Comparison of ENCODE assay signal across 27 cellular contexts in the genomic region with DNA sequence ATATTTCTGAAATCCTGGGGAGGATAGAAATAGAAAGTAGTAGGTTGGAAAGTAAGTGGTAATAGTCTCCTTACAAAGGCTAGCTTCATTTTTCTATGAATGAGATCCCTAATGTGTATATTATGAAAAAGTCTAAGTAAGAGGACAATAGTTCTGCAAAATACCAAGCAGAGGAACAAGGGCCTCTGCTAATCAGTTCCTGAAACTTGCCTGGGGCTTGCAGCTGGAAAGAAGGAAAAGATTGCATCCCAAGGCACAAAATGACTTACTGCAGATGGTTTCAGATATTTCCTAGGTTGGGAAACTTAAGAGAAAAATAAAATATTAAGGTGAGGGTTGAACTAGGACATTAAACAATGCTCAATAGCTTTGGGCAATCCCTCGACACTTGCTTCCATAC.
"Had no signal": no experiment of that assay in that cellular context is flagged by ENCODE, and none has a peak within 500 bp of the region (broad histone marks: within the 10 kb centered on the region; RNA-seq: fewer than 3 reads in every experiment).

No MANE protein-coding gene starts in this region.

- ATAC-seq: Panc1, Right ventricle myocardium inferior, SK-N-SH treated with all-trans-retinoic acid at 6 μM for 48 hours had no signal

- H3K27me3 ChIP-seq: MG63, SJCRH30 had no signal

- H3K9ac ChIP-seq: KMS-11 had no signal

- H3K36me3 ChIP-seq: MG63, SJCRH30 had no signal

- H3K27ac ChIP-seq: KMS-11, PC-9, RWPE1, SJCRH30 had no signal

- H3K4me3 ChIP-seq: MG63, PC-9, SJCRH30 had no signal

- H3K9me3 ChIP-seq: SJCRH30 had no signal

- DNase-seq: Karpas-422, KBM-7, MG63, NCI-H1048, NCI-H1105 treated with DMSO at 0.1 percent for 48 hours, NCI-H1417, NCI-H1436, NCI-H146, NCI-H187, NCI-H1930, NCI-H2029 treated with DMSO at 0.1 percent for 48 hours, NCI-H2081 treated with DMSO at 0.1 percent for 48 hours, NCI-H2107, NCI-H226, NCI-H446 treated with DMSO at 0.1 percent for 48 hours, NCI-H510A, NCI-H526, NCI-H774, PC-9, SHP77, SIG-M5, SJCRH30 had no signal

- H3K4me1 ChIP-seq: SJCRH30 had no signal
